Comparison of ENCODE assay signal across 14 cellular contexts in the genomic region with DNA sequence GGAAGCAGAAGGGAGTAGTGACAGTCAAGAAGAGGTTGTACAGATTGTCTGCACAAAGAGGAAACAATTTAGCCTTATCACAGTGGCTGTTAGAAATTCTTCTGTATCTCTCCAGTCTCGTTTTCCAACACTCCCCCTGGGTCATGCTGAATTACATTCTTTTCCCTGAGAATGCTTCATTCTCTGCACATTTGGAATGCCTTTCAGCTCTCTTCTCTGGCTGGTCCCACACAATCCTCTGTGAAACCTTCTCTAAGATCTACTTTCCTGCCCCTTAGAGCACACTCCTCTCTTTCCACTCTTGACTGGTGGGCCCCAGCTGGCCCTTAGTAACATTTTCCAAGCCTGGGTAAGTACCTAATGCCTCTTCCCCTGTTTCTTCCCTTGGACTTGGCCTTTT. TPM values are rescaled to one million over a fixed set of nuclear protein-coding genes. Genes with fewer than 3 reads are reported as not detected.
DNase-seq lines count a peak whose midpoint lies in the region; ATAC-seq and TF ChIP-seq lines count a peak whose summit lies in the region.
"Had no signal": no experiment of that assay in that cellular context is flagged by ENCODE, and none has a peak within 500 bp of the region (broad histone marks: within the 10 kb centered on the region; RNA-seq: fewer than 3 reads in every experiment).

No MANE protein-coding gene starts in this region.

- DNase-seq in right atrium auricular region (ENCODE audit: low spot score) (no peak), Right ventricle myocardium inferior (ENCODE audit: missing footprints) (no peak), kidney glomerular epithelial cell (lab: John Stamatoyannopoulos, UW) (peak; percentile 13), tibial artery (no peak), prostate gland (ENCODE audit: low spot score) (no peak), SHP77 (lab: John Stamatoyannopoulos, UW) (no peak)
- DNase-seq: cortex of kidney, EL, kidney, NCI-H1105 treated with DMSO at 0.1 percent for 48 hours, SHP77 treated with DMSO at 0.1 percent for 48 hours, WERI-Rb-1 had no signal

- H3K9me3 Mint-ChIP-seq in activated T-helper 17 cell treated with anti-CD3 and anti-CD28 coated beads, Interleukin-2, amount 50 U/mL, for 72 hours = no peaks in the 10 kb centered on the region

- no peak overlapping the region for H3K4me3 Mint-ChIP-seq in activated T-helper 17 cell treated with anti-CD3 and anti-CD28 coated beads, Interleukin-2, amount 50 U/mL, for 72 hours

- H3K4me1 ChIP-seq in right atrium auricular region = peaks cover 0 to 31% of the 10 kb centered on the region in 2 donors
- H3K4me1 ChIP-seq in tibial artery = peaks cover 0 to 18% (median 4%) of the 10 kb centered on the region in 4 donors
- H3K4me1 ChIP-seq in prostate gland (replicated peaks) = no peaks in the 10 kb centered on the region

- TF ChIP-seq POLR2A in prostate gland (IDR thresholded peaks at IDR 0.05) = no peak

- TF ChIP-seq CTCF in right atrium auricular region (IDR thresholded peaks at IDR 0.05) = no peak
- TF ChIP-seq CTCF in tibial artery (IDR thresholded peaks at IDR 0.05) = no peak
- TF ChIP-seq CTCF in prostate gland (IDR thresholded peaks at IDR 0.05) = no peak

- H3K36me3 ChIP-seq in right atrium auricular region (peaks cover 22% of the 10 kb centered on the region), tibial artery (peaks cover 12 to 54% (median 32%) of the 10 kb centered on the region in 3 donors), prostate gland (no peaks in the 10 kb centered on the region)

- ATAC-seq in Right ventricle myocardium inferior (no peak), GM19467 (IDR thresholded peaks at IDR 0.05; ENCODE audit: unreplicated experiment) (no peak)
- no peak for ATAC-seq in activated T-helper 17 cell treated with anti-CD3 and anti-CD28 coated beads, Interleukin-2, amount 50 U/mL, for 72 hours (replicated peaks)

- H3K27ac Mint-ChIP-seq in activated T-helper 17 cell treated with anti-CD3 and anti-CD28 coated beads, Interleukin-2, amount 50 U/mL, for 72 hours = peak overlapping the region; percentile 11

- H3K9me3 ChIP-seq in right atrium auricular region = no peaks in the 10 kb centered on the region
- no peaks in the 10 kb centered on the region for H3K9me3 ChIP-seq in tibial artery
- no peaks in the 10 kb centered on the region for H3K9me3 ChIP-seq in prostate gland

- no peaks in the 10 kb centered on the region for H3K27me3 Mint-ChIP-seq in activated T-helper 17 cell treated with anti-CD3 and anti-CD28 coated beads, Interleukin-2, amount 50 U/mL, for 72 hours

- peaks cover 6% of the 10 kb centered on the region for H3K4me1 Mint-ChIP-seq in activated T-helper 17 cell treated with anti-CD3 and anti-CD28 coated beads, Interleukin-2, amount 50 U/mL, for 72 hours

- intact Hi-C loops in Right ventricle myocardium inferior (cut with DNase I) = no loop called here
- intact Hi-C loops in tibial artery (cut with DNase I; ENCODE audit: low total_unique reads) = no loop called here
- intact Hi-C loops in prostate gland (cut with DNase I) = no loop called here

- no peak overlapping the region for H3K4me3 ChIP-seq in right atrium auricular region
- H3K4me3 ChIP-seq in tibial artery = no peak overlapping the region
- H3K4me3 ChIP-seq in prostate gland = no peak overlapping the region

- H3K27ac ChIP-seq in right atrium auricular region = peak overlapping the region; percentile 74 to 87
- H3K27ac ChIP-seq in tibial artery = peak overlapping the region; percentile 84 to 85
- no peak overlapping the region for H3K27ac ChIP-seq in prostate gland
- H3K27ac ChIP-seq: WERI-Rb-1 had no signal

- WGBS in prostate gland = 64% methylated on average over 1 of the region's 1 CpG

- H3K27me3 ChIP-seq in right atrium auricular region (no peaks in the 10 kb centered on the region), tibial artery (no peaks in the 10 kb centered on the region), prostate gland (replicated peaks; ENCODE audit: insufficient read depth) (no peaks in the 10 kb centered on the region)

- H3K36me3 Mint-ChIP-seq in activated T-helper 17 cell treated with anti-CD3 and anti-CD28 coated beads, Interleukin-2, amount 50 U/mL, for 72 hours (ENCODE audit: low read depth) = peaks cover 77% of the 10 kb centered on the region

RNA-seq across cellular contexts. Expression of a gene that starts 25.5 kb away (rescaled TPM):
- total RNA-seq in right atrium auricular region = 10 to 100 TPM; 32.7 to 38.9 TPM
- 42.3 TPM for total RNA-seq in Right ventricle myocardium inferior
- 10 to 100 TPM; 52.5 to 55.3 TPM for total RNA-seq in activated T-helper 17 cell treated with anti-CD3 and anti-CD28 coated beads, Interleukin-2, amount 50 U/mL, for 72 hours
- 10 to 100 TPM; 29.1 to 34.9 TPM for total RNA-seq in prostate gland

RNA-seq across cellular contexts. Expression of a gene that starts 54.7 kb away (rescaled TPM):
- total RNA-seq in right atrium auricular region = 10 to 100 TPM; 88.7 to 99.2 TPM
- 83.9 TPM for total RNA-seq in Right ventricle myocardium inferior
- total RNA-seq in activated T-helper 17 cell treated with anti-CD3 and anti-CD28 coated beads, Interleukin-2, amount 50 U/mL, for 72 hours = 100 to 1,000 TPM; 150 to 157 TPM
- 100 to 1,000 TPM; 143 to 220 TPM for total RNA-seq in prostate gland

Comparison
In these comparisons a context has a peak if more than half of its experiments do, and no peak if none do; other contexts are left out.
1. H3K27ac ChIP-seq: peak in right atrium auricular region (2 of 2) and tibial artery (2 of 2); none in prostate gland (0 of 2).